In the genomic region with DNA sequence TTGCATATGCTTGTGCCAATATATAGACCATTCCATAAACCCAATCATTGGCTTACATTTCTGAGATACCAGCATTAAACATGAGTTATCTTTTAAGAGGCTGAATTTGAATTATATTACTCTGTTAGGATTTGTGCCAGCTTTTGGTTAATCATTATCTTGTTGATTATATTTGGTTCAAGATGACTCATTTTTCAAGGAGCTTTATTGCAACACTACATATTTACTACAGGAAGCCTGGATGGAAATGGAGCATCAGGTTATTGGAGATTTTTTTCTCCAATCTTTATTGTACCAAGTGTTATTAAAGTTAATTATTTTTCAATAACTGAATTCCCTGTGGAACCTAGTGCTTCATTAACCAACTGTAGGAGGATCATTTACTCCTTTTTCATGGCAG, we compare ENCODE assay signal across 1 cellular context.
TF ChIP-seq lines count a peak whose summit lies in the region.

No MANE protein-coding gene starts in this region.

TF ChIP-seq in HepG2, 621 proteins besides CTCF, POLR2A, EP300 and RAD21 (continued from another document and continues in another):
- no peak for TF ChIP-seq ZC3H4 (CRISPR knock-in tag; IDR thresholded peaks at IDR 0.05; ENCODE audit: borderline replicate concordance)
- TF ChIP-seq ISX (CRISPR knock-in tag; conservative IDR thresholded peaks at IDR 0.05): no peak
- TF ChIP-seq, protein P1, sequence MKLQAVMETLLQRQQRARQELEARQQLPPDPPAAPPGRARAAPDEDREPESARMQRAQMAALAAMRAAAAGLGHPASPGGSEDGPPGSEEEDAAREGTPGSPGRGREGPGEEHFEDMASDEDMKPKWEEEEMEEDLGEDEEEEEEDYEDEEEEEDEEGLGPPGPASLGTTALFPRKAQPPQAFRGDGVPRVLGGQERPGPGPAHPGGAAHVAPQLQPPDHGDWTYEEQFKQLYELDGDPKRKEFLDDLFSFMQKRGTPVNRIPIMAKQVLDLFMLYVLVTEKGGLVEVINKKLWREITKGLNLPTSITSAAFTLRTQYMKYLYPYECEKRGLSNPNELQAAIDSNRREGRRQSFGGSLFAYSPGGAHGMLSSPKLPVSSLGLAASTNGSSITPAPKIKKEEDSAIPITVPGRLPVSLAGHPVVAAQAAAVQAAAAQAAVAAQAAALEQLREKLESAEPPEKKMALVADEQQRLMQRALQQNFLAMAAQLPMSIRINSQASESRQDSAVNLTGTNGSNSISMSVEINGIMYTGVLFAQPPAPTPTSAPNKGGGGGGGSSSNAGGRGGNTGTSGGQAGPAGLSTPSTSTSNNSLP (IDR thresholded peaks at IDR 0.05; ENCODE audit: low read depth, low read length): peak; percentile 96
- TF ChIP-seq, protein P2, sequence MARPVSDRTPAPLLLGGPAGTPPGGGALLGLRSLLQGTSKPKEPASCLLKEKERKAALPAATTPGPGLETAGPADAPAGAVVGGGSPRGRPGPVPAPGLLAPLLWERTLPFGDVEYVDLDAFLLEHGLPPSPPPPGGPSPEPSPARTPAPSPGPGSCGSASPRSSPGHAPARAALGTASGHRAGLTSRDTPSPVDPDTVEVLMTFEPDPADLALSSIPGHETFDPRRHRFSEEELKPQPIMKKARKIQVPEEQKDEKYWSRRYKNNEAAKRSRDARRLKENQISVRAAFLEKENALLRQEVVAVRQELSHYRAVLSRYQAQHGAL (CRISPR knock-in tag; IDR thresholded peaks at IDR 0.05; ENCODE audit: not compliant biosample characterization): no peak
- TF ChIP-seq TCF7L2 (IDR thresholded peaks at IDR 0.05; ENCODE audit: low read depth, low read length): peak; percentile 30; the same call in 1 of the 2 replicates
- no peak for TF ChIP-seq ZNF720 (CRISPR knock-in tag; IDR thresholded peaks at IDR 0.05)
- no peak for TF ChIP-seq HNF4G (IDR thresholded peaks at IDR 0.05; ENCODE audit: borderline replicate concordance, low read depth, low read length)
- no peak for TF ChIP-seq HNF4G (CRISPR knock-in tag; IDR thresholded peaks at IDR 0.05; ENCODE audit: borderline replicate concordance, low read depth)
- TF ChIP-seq ZNF879 (CRISPR knock-in tag; IDR thresholded peaks at IDR 0.05): no peak
- TF ChIP-seq, protein P3, sequence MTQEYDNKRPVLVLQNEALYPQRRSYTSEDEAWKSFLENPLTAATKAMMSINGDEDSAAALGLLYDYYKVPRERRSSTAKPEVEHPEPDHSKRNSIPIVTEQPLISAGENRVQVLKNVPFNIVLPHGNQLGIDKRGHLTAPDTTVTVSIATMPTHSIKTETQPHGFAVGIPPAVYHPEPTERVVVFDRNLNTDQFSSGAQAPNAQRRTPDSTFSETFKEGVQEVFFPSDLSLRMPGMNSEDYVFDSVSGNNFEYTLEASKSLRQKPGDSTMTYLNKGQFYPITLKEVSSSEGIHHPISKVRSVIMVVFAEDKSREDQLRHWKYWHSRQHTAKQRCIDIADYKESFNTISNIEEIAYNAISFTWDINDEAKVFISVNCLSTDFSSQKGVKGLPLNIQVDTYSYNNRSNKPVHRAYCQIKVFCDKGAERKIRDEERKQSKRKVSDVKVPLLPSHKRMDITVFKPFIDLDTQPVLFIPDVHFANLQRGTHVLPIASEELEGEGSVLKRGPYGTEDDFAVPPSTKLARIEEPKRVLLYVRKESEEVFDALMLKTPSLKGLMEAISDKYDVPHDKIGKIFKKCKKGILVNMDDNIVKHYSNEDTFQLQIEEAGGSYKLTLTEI (CRISPR knock-in tag; conservative IDR thresholded peaks at IDR 0.05): no peak
- no peak for TF ChIP-seq SOX13 (IDR thresholded peaks at IDR 0.05)
- peak in 1 of 2 experiments; percentile 87; a peak in 2 of 4 replicates for TF ChIP-seq SOX13 (CRISPR knock-in tag; conservative IDR thresholded peaks at IDR 0.05 in 1 of 2, IDR thresholded peaks at IDR 0.05 in 1 of 2)
- peak; percentile 96 for TF ChIP-seq FOXA3 (CRISPR knock-in tag; IDR thresholded peaks at IDR 0.05)
- TF ChIP-seq, protein P4, sequence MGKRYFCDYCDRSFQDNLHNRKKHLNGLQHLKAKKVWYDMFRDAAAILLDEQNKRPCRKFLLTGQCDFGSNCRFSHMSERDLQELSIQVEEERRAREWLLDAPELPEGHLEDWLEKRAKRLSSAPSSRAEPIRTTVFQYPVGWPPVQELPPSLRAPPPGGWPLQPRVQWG (CRISPR knock-in tag; IDR thresholded peaks at IDR 0.05; ENCODE audit: borderline replicate concordance, low read depth): no peak
- no peak for TF ChIP-seq ZNF660 (CRISPR knock-in tag; IDR thresholded peaks at IDR 0.05; ENCODE audit: borderline replicate concordance, low read depth)
- no peak for TF ChIP-seq SALL2 (CRISPR knock-in tag; IDR thresholded peaks at IDR 0.05)
- no peak for TF ChIP-seq ZKSCAN1 (IDR thresholded peaks at IDR 0.05; ENCODE audit: low read length)
- no peak for TF ChIP-seq SRSF1 (optimal IDR thresholded peaks at IDR 0.05; ENCODE audit: low read depth, low read length)
- TF ChIP-seq CREM (IDR thresholded peaks at IDR 0.05): peak; percentile 87
- no peak for TF ChIP-seq CREM (CRISPR knock-in tag; IDR thresholded peaks at IDR 0.05)
- TF ChIP-seq, protein P5, sequence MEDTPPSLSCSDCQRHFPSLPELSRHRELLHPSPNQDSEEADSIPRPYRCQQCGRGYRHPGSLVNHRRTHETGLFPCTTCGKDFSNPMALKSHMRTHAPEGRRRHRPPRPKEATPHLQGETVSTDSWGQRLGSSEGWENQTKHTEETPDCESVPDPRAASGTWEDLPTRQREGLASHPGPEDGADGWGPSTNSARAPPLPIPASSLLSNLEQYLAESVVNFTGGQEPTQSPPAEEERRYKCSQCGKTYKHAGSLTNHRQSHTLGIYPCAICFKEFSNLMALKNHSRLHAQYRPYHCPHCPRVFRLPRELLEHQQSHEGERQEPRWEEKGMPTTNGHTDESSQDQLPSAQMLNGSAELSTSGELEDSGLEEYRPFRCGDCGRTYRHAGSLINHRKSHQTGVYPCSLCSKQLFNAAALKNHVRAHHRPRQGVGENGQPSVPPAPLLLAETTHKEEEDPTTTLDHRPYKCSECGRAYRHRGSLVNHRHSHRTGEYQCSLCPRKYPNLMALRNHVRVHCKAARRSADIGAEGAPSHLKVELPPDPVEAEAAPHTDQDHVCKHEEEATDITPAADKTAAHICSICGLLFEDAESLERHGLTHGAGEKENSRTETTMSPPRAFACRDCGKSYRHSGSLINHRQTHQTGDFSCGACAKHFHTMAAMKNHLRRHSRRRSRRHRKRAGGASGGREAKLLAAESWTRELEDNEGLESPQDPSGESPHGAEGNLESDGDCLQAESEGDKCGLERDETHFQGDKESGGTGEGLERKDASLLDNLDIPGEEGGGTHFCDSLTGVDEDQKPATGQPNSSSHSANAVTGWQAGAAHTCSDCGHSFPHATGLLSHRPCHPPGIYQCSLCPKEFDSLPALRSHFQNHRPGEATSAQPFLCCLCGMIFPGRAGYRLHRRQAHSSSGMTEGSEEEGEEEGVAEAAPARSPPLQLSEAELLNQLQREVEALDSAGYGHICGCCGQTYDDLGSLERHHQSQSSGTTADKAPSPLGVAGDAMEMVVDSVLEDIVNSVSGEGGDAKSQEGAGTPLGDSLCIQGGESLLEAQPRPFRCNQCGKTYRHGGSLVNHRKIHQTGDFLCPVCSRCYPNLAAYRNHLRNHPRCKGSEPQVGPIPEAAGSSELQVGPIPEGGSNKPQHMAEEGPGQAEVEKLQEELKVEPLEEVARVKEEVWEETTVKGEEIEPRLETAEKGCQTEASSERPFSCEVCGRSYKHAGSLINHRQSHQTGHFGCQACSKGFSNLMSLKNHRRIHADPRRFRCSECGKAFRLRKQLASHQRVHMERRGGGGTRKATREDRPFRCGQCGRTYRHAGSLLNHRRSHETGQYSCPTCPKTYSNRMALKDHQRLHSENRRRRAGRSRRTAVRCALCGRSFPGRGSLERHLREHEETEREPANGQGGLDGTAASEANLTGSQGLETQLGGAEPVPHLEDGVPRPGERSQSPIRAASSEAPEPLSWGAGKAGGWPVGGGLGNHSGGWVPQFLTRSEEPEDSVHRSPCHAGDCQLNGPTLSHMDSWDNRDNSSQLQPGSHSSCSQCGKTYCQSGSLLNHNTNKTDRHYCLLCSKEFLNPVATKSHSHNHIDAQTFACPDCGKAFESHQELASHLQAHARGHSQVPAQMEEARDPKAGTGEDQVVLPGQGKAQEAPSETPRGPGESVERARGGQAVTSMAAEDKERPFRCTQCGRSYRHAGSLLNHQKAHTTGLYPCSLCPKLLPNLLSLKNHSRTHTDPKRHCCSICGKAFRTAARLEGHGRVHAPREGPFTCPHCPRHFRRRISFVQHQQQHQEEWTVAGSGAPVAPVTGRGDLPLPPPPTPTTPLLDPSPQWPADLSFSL (CRISPR knock-in tag; IDR thresholded peaks at IDR 0.05): no peak
- TF ChIP-seq, protein P6, sequence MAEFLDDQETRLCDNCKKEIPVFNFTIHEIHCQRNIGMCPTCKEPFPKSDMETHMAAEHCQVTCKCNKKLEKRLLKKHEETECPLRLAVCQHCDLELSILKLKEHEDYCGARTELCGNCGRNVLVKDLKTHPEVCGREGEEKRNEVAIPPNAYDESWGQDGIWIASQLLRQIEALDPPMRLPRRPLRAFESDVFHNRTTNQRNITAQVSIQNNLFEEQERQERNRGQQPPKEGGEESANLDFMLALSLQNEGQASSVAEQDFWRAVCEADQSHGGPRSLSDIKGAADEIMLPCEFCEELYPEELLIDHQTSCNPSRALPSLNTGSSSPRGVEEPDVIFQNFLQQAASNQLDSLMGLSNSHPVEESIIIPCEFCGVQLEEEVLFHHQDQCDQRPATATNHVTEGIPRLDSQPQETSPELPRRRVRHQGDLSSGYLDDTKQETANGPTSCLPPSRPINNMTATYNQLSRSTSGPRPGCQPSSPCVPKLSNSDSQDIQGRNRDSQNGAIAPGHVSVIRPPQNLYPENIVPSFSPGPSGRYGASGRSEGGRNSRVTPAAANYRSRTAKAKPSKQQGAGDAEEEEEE (CRISPR knock-in tag; IDR thresholded peaks at IDR 0.05; ENCODE audit: borderline replicate concordance): no peak
- TF ChIP-seq ZNF460 (CRISPR knock-in tag; IDR thresholded peaks at IDR 0.05; ENCODE audit: borderline replicate concordance): no peak
- TF ChIP-seq, protein P7, sequence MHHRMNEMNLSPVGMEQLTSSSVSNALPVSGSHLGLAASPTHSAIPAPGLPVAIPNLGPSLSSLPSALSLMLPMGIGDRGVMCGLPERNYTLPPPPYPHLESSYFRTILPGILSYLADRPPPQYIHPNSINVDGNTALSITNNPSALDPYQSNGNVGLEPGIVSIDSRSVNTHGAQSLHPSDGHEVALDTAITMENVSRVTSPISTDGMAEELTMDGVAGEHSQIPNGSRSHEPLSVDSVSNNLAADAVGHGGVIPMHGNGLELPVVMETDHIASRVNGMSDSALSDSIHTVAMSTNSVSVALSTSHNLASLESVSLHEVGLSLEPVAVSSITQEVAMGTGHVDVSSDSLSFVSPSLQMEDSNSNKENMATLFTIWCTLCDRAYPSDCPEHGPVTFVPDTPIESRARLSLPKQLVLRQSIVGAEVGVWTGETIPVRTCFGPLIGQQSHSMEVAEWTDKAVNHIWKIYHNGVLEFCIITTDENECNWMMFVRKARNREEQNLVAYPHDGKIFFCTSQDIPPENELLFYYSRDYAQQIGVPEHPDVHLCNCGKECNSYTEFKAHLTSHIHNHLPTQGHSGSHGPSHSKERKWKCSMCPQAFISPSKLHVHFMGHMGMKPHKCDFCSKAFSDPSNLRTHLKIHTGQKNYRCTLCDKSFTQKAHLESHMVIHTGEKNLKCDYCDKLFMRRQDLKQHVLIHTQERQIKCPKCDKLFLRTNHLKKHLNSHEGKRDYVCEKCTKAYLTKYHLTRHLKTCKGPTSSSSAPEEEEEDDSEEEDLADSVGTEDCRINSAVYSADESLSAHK (CRISPR knock-in tag; IDR thresholded peaks at IDR 0.05; ENCODE audit: borderline replicate concordance): no peak
- peak; percentile 96 for TF ChIP-seq MBD4 (IDR thresholded peaks at IDR 0.05; ENCODE audit: borderline replicate concordance, low read length)
- TF ChIP-seq ZSCAN31 (CRISPR knock-in tag; IDR thresholded peaks at IDR 0.05; ENCODE audit: low read depth): no peak
- no peak for TF ChIP-seq WIZ (CRISPR knock-in tag; IDR thresholded peaks at IDR 0.05)
- TF ChIP-seq THRA (CRISPR knock-in tag; IDR thresholded peaks at IDR 0.05; ENCODE audit: borderline replicate concordance): peak; percentile 78
- no peak for TF ChIP-seq ZNF142 (CRISPR knock-in tag; IDR thresholded peaks at IDR 0.05)
- TF ChIP-seq TCF7 (IDR thresholded peaks at IDR 0.05; ENCODE audit: low read depth): peak; percentile 68; the same call in 1 of the 2 replicates
